In genomic region chr7:16644624-16644986, GRCh38 we compare ENCODE assay signal across 8 cellular contexts. TPM values are rescaled to one million over a fixed set of nuclear protein-coding genes. Genes with fewer than 3 reads are reported as not detected.
DNase-seq lines count a peak whose midpoint lies in the region; ATAC-seq and TF ChIP-seq lines count a peak whose summit lies in the region.

No MANE protein-coding gene starts in this region.

- H3K27me3 Mint-ChIP-seq in activated CD8-positive, alpha-beta T cell treated with anti-CD3 and anti-CD28 coated beads for 36 hours, result no peaks in the 10 kb centered on the region

- peak; percentile 32 for ATAC-seq in activated CD8-positive, alpha-beta T cell treated with anti-CD3 and anti-CD28 coated beads for 36 hours
- peak; percentile 30 for ATAC-seq in stimulated activated naive CD8-positive, alpha-beta T cell treated with anti-CD3 and anti-CD28 coated beads, Interleukin-15, Interleukin-2, amounts not matched to agents 100 U/mL and 50 U/mL, for 24 hours
- no peak for ATAC-seq in GM21576 (IDR thresholded peaks at IDR 0.05; ENCODE audit: unreplicated experiment)

- H3K27ac ChIP-seq in effector memory CD4-positive, alpha-beta T cell (ENCODE audit: insufficient read depth, low read length, poor library complexity, severe bottlenecking), result peak overlapping the region; percentile 72

- H3K4me1 Mint-ChIP-seq in activated CD8-positive, alpha-beta T cell treated with anti-CD3 and anti-CD28 coated beads for 36 hours (ENCODE audit: low read depth), result peaks cover 44% of the 10 kb centered on the region

- intact Hi-C loops in activated CD8-positive, alpha-beta T cell treated with anti-CD3 and anti-CD28 coated beads for 36 hours (cut with micrococcal nuclease), result no loop called here

- H3K27me3 ChIP-seq in effector memory CD4-positive, alpha-beta T cell (replicated peaks; ENCODE audit: control insufficient read depth, insufficient read depth, low read length, poor library complexity, severe bottlenecking), result no peaks in the 10 kb centered on the region

- peak overlapping the region; percentile 76 for H3K27ac Mint-ChIP-seq in activated CD8-positive, alpha-beta T cell treated with anti-CD3 and anti-CD28 coated beads for 36 hours

- peak overlapping the region; percentile 98 for H3K4me3 ChIP-seq in effector memory CD4-positive, alpha-beta T cell (ENCODE audit: insufficient read depth, low read depth, low read length, poor library complexity, severe bottlenecking)

- no peak for TF ChIP-seq CTCF in activated CD8-positive, alpha-beta T cell treated with anti-CD3 and anti-CD28 coated beads for 36 hours (IDR thresholded peaks at IDR 0.05)

- POLR2A ChIA-PET in activated CD8-positive, alpha-beta T cell treated with anti-CD3 and anti-CD28 coated beads for 36 hours (lab: Charles Lee), result interaction anchor here (0.6 to 3.3 kb wide), 4 partner anchors 8 to 29 kb away, joined by 3 to 29 read pairs (median 10); no protein-coding TSS in a partner anchor

- DNase-seq in GDM1 (lab: John Stamatoyannopoulos, UW) (peak; percentile 43), NCI-H345 (lab: John Stamatoyannopoulos, UW) (peak; percentile 63), mucosa of gallbladder (ENCODE audit: low spot score) (peak; percentile 46), SHP77 treated with DMSO at 0.1 percent for 48 hours (lab: John Stamatoyannopoulos, UW) (no peak)
- DNase-seq in activated CD8-positive, alpha-beta T cell treated with anti-CD3 and anti-CD28 coated beads for 36 hours, result peak; percentile 72
- peak; percentile 34 to 54 (median 47) for DNase-seq in effector memory CD4-positive, alpha-beta T cell
- DNase-seq in stimulated activated naive CD8-positive, alpha-beta T cell treated with anti-CD3 and anti-CD28 coated beads, Interleukin-15, Interleukin-2, amounts not matched to agents 100 U/mL and 50 U/mL, for 24 hours, result peak; percentile 64

- CTCF ChIA-PET in activated CD8-positive, alpha-beta T cell treated with anti-CD3 and anti-CD28 coated beads for 36 hours (lab: Charles Lee), result no interaction called here

- peaks cover 10% of the 10 kb centered on the region for H3K4me1 ChIP-seq in effector memory CD4-positive, alpha-beta T cell (ENCODE audit: control insufficient read depth, insufficient read depth, low read length, poor library complexity, severe bottlenecking)

- H3K36me3 Mint-ChIP-seq in activated CD8-positive, alpha-beta T cell treated with anti-CD3 and anti-CD28 coated beads for 36 hours (ENCODE audit: low read depth), result peaks cover 30% of the 10 kb centered on the region

- H3K4me3 Mint-ChIP-seq in activated CD8-positive, alpha-beta T cell treated with anti-CD3 and anti-CD28 coated beads for 36 hours, result peak overlapping the region; percentile 93

- no peaks in the 10 kb centered on the region for H3K36me3 ChIP-seq in effector memory CD4-positive, alpha-beta T cell (ENCODE audit: control insufficient read depth, insufficient read depth, low read length)

- H3K9me3 ChIP-seq in effector memory CD4-positive, alpha-beta T cell (ENCODE audit: control insufficient read depth, low read length), result no peaks in the 10 kb centered on the region

- no peaks in the 10 kb centered on the region for H3K9me3 Mint-ChIP-seq in activated CD8-positive, alpha-beta T cell treated with anti-CD3 and anti-CD28 coated beads for 36 hours

RNA-seq across cellular contexts. Expression of gene ANKMY2, which starts 0.9 kb away (rescaled TPM):
- total RNA-seq in activated CD8-positive, alpha-beta T cell treated with anti-CD3 and anti-CD28 coated beads for 36 hours, result 10 to 100 TPM in 1 of 2 experiments, 1 to 10 TPM in 1; 9.8 to 10.5 TPM
- total RNA-seq in mucosa of gallbladder, result 28.0 TPM

RNA-seq across cellular contexts. Expression of gene BZW2, which starts 1.4 kb away (rescaled TPM):
- 100 to 1,000 TPM; 120 to 123 TPM for total RNA-seq in activated CD8-positive, alpha-beta T cell treated with anti-CD3 and anti-CD28 coated beads for 36 hours
- 24.2 TPM for total RNA-seq in mucosa of gallbladder
